ENCODE assay signal across 8 cellular contexts in the genomic region with DNA sequence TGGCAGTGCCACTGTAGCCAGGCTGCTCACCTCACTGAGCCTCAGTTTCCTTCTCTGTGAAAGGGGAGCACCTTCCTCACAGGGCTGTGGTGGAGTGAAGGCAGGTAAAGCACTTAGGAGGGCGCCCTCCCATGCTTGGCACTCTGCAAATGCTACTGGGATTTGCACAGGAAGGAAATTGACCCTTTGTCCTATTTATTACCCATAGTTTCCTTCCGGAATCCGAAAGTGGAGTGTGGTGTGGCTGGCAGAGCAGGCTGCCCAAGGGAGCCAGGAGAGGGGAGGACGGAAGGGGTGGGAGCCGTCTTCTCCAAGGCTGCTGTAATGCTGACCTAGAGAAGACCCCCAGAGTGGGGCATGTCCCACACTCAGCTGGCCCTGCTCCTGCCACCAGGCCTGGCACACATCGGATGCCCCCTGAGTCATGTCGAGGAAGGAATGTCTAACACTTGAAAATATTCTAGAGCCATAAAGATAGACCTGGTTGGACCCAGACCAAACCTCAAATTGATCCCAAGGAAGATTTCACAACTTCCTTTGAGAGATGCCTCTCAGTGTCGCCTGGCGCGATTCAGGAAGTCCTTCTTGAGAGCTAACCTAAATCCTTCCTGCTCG.
A peak's percentile ranks its signal among the peaks of the same experiment; 100 is the strongest.
DNase-seq lines count a peak whose midpoint lies in the region; ATAC-seq, FAIRE-seq and TF ChIP-seq lines count a peak whose summit lies in the region.
"Not testable (repeated sequence)": the region's sequence is repeated elsewhere in the genome, so short reads cannot be mapped to it uniquely, and the experiment has no call there.

No MANE protein-coding gene starts in this region.

- H3K9ac ChIP-seq in K562 (ENCODE audit: insufficient read depth in 1 of 2, low read depth in 2 of 2, low read length in 2 of 2): not testable (repeated sequence)

- H2AFZ ChIP-seq in K562 (ENCODE audit: low read depth, low read length): not testable (repeated sequence)

- not testable (repeated sequence) for H3K4me2 ChIP-seq in K562 (ENCODE audit: insufficient read depth, low read length)

- intact Hi-C loops in K562 (cut with micrococcal nuclease): not testable (repeated sequence)

- POLR2A ChIA-PET in K562 (lab: Yijun Ruan, JAX): not testable (repeated sequence)

- not testable (repeated sequence) for ATAC-seq in K562
- ATAC-seq in left lobe of liver: peak; percentile 16

- DNase-seq in A172 (ENCODE audit: low spot score) (peak; percentile 40), EL (peak; percentile 68), RCC 7860 (ENCODE audit: low spot score) (peak; percentile 79), fibroblast of peridontal ligament (ENCODE audit: extremely low read depth) (peak; percentile 8), small intestine (peak; percentile 58)
- DNase-seq in HTR-8/SVneo (ENCODE audit: insufficient read length, low spot score); K562 (ENCODE audit: extremely low read depth in 1 of 4, low spot score in 3 of 4); left lobe of liver (ENCODE audit: low spot score): not testable (repeated sequence)

- not testable (repeated sequence) for H3K4me1 ChIP-seq in K562 (replicated peaks in 1 of 2; ENCODE audit: control insufficient read depth in 2 of 2, insufficient read depth in 2 of 2, low read length in 2 of 2); small intestine (ENCODE audit: control insufficient read depth in 2 of 2, insufficient read depth in 1 of 2, low read depth in 1 of 2, low read length in 1 of 2)

- in situ Hi-C loops in K562 (cut with MboI): not testable (repeated sequence)

- not testable (repeated sequence) for H3K79me2 ChIP-seq in K562 (ENCODE audit: control insufficient read depth, insufficient read depth, low read length)

- not testable (repeated sequence) for H3K27ac ChIP-seq in K562 (ENCODE audit: extremely low read depth, low read depth, low read length); small intestine (ENCODE audit: low read depth in 1 of 2, low read length in 1 of 2)

- 0% methylated on average over 3 of the region's 11 CpGs for WGBS in K562 (ENCODE audit: insufficient coverage, low coverage, missing lambda C conversion rate)
- WGBS in small intestine, 3 donors: 12 to 35% methylated on average over 2 to 5 of the region's 11 CpGs; no CpG with 5 or more reads in 1 of the 3 donors

- TF ChIP-seq CTCF in K562 (IDR thresholded peaks at IDR 0.05 in 2 of 3, conservative IDR thresholded peaks at IDR 0.05 in 1 of 3; ENCODE audit: insufficient read depth in 2 of 3, low read depth in 1 of 3, low read length in 3 of 3): not testable (repeated sequence)

- H3K9me3 ChIP-seq in K562 (replicated peaks; ENCODE audit: control insufficient read depth, insufficient read depth, low read depth, low read length); small intestine (ENCODE audit: control insufficient read depth, low read depth): not testable (repeated sequence)

- H3K9me1 ChIP-seq in K562 (ENCODE audit: control insufficient read depth, insufficient read depth, low read length): not testable (repeated sequence)

- TF ChIP-seq POLR2A in K562 (conservative IDR thresholded peaks at IDR 0.05): not testable (repeated sequence)

- H3K36me3 ChIP-seq in K562 (ENCODE audit: control insufficient read depth, insufficient read depth, low read length); small intestine (ENCODE audit: control insufficient read depth in 2 of 2, insufficient read depth in 2 of 2, low read length in 2 of 2): not testable (repeated sequence)

- not testable (repeated sequence) for BruUV-seq in K562 (replicated peaks; lab: Mats Ljungman, UMichigan)

- FAIRE-seq in HTR-8/SVneo (lab: Jason Lieb, UNC) (peak; percentile 31), K562 (lab: Jason Lieb, UNC) (peak; percentile 54)
- not testable (repeated sequence) for FAIRE-seq in RCC 7860 (lab: Jason Lieb, UNC); small intestine (lab: Jason Lieb, UNC)

- H3K4me3 ChIP-seq in K562; small intestine (ENCODE audit: low read depth in 1 of 2, low read length in 2 of 2): not testable (repeated sequence)

- TF ChIP-seq RAD21 in K562 (CRISPR knock-in tag; conservative IDR thresholded peaks at IDR 0.05 in 1 of 2, IDR thresholded peaks at IDR 0.05 in 1 of 2): not testable (repeated sequence)

- not testable (repeated sequence) for TF ChIP-seq EP300 in K562 (IDR thresholded peaks at IDR 0.05; ENCODE audit: low read length)

- not testable (repeated sequence) for H3K27me3 ChIP-seq in K562 (ENCODE audit: control insufficient read depth in 2 of 2, insufficient read depth in 2 of 2, low read length in 2 of 2); small intestine (ENCODE audit: control insufficient read depth in 2 of 2, insufficient read depth in 2 of 2, low read length in 2 of 2)

- CTCF ChIA-PET in K562 (lab: Yijun Ruan, JAX; ENCODE audit: low intra/inter-chr PET ratio): not testable (repeated sequence)

- not testable (repeated sequence) for H4K20me1 ChIP-seq in K562 (replicated peaks; ENCODE audit: control insufficient read depth, insufficient read depth, low read length)
